Comparison of ENCODE assay signal across 22 cellular contexts in the genomic region with DNA sequence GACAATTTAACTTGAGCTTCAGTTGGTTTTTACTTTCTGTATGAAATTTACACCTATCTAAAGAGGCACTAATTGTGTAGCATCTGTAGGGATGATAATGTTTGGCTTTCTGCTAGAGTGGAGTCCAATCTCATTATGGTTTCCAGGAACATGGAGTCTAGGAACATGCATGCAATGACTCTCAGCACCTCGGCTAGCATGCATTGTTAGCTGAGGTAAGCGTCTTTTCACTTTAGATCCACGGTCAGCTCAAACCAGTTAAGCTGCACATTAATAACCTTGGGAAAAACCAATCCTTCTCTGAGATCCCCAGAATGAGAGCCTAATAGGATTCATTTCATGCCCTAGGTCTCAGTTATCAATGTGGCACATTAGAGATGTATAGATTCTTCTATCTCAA. TPM values are rescaled to one million over a fixed set of nuclear protein-coding genes. Genes with fewer than 3 reads are reported as not detected.
A peak's percentile ranks its signal among the peaks of the same experiment; 100 is the strongest.
DNase-seq lines count a peak whose midpoint lies in the region; FAIRE-seq and TF ChIP-seq lines count a peak whose summit lies in the region.
"Had no signal": no experiment of that assay in that cellular context is flagged by ENCODE, and none has a peak within 500 bp of the region (broad histone marks: within the 10 kb centered on the region; RNA-seq: fewer than 3 reads in every experiment).

No MANE protein-coding gene starts in this region.

- no peak for TF ChIP-seq EP300 in Ishikawa (IDR thresholded peaks at IDR 0.05; ENCODE audit: borderline replicate concordance)

- H3K4me3 ChIP-seq in WERI-Rb-1 (ENCODE audit: low read depth, low read length): no peak overlapping the region

- DNase-seq in D721Med (ENCODE audit: insufficient read length, low spot score) (no peak), WERI-Rb-1 (peak; percentile 65), SHP77 treated with DMSO at 0.1 percent for 48 hours (lab: John Stamatoyannopoulos, UW) (no peak), dedifferentiated amniotic fluid mesenchymal stem cell (ENCODE audit: extremely low spot score) (no peak), NCI-H774 (lab: John Stamatoyannopoulos, UW) (no peak), HT-29 (ENCODE audit: low spot score) (no peak)
- DNase-seq: 8988T; C1 segment of cervical spinal cord; CD4-positive, CD25-positive, alpha-beta regulatory T cell; CD8-positive, alpha-beta T cell; DMS53; DMS79 treated with DMSO at 0.1 percent for 48 hours; GF-D8; GOT3; HCEC 1CT had no signal

- H3K36me3 ChIP-seq in WERI-Rb-1: no peaks in the 10 kb centered on the region

- no peaks in the 10 kb centered on the region for H3K27me3 ChIP-seq in WERI-Rb-1 (ENCODE audit: insufficient read depth, low read depth, severe bottlenecking)

- H3K27ac ChIP-seq in WERI-Rb-1: no peak overlapping the region

- no peak for TF ChIP-seq CTCF in D721Med (IDR thresholded peaks at IDR 0.05; ENCODE audit: insufficient read depth, missing control alignments)
- no peak for TF ChIP-seq CTCF in WERI-Rb-1 (IDR thresholded peaks at IDR 0.05; ENCODE audit: low read depth, low read length)

- no peak for TF ChIP-seq RAD21 in Ishikawa (IDR thresholded peaks at IDR 0.05; ENCODE audit: low read depth)

- no peaks in the 10 kb centered on the region for H3K9me3 ChIP-seq in WERI-Rb-1 (ENCODE audit: severe bottlenecking)

- FAIRE-seq in D721Med (lab: Jason Lieb, UNC): peak; percentile 61
- peak; percentile 94 for FAIRE-seq in islet of Langerhans (lab: Jason Lieb, UNC)
- FAIRE-seq: GM12891, GM18507, H54 had no signal

TF ChIP-seq in Ishikawa, 13 proteins besides CTCF, POLR2A, EP300 and RAD21:
- no peak for TF ChIP-seq ZBTB7A (IDR thresholded peaks at IDR 0.05; ENCODE audit: low read depth)
- TF ChIP-seq, protein P1, sequence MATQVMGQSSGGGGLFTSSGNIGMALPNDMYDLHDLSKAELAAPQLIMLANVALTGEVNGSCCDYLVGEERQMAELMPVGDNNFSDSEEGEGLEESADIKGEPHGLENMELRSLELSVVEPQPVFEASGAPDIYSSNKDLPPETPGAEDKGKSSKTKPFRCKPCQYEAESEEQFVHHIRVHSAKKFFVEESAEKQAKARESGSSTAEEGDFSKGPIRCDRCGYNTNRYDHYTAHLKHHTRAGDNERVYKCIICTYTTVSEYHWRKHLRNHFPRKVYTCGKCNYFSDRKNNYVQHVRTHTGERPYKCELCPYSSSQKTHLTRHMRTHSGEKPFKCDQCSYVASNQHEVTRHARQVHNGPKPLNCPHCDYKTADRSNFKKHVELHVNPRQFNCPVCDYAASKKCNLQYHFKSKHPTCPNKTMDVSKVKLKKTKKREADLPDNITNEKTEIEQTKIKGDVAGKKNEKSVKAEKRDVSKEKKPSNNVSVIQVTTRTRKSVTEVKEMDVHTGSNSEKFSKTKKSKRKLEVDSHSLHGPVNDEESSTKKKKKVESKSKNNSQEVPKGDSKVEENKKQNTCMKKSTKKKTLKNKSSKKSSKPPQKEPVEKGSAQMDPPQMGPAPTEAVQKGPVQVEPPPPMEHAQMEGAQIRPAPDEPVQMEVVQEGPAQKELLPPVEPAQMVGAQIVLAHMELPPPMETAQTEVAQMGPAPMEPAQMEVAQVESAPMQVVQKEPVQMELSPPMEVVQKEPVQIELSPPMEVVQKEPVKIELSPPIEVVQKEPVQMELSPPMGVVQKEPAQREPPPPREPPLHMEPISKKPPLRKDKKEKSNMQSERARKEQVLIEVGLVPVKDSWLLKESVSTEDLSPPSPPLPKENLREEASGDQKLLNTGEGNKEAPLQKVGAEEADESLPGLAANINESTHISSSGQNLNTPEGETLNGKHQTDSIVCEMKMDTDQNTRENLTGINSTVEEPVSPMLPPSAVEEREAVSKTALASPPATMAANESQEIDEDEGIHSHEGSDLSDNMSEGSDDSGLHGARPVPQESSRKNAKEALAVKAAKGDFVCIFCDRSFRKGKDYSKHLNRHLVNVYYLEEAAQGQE (IDR thresholded peaks at IDR 0.05; ENCODE audit: low read depth): peak; percentile 64
TF ChIP-seq in Ishikawa: peak in this region for 1.

RNA-seq across cellular contexts. Expression of a gene that starts 7.8 kb away (rescaled TPM):
- 34.1 and 45.4 TPM in 2 replicates for total RNA-seq in HT-29 (2014; rRNA removed; shearing (Covaris generic))
- total RNA-seq: A673; CD4-positive, CD25-positive, alpha-beta regulatory T cell; CD8-positive, alpha-beta T cell; G401 had no signal
